11 cellular contexts compared by ENCODE assay signal in the genomic region with DNA sequence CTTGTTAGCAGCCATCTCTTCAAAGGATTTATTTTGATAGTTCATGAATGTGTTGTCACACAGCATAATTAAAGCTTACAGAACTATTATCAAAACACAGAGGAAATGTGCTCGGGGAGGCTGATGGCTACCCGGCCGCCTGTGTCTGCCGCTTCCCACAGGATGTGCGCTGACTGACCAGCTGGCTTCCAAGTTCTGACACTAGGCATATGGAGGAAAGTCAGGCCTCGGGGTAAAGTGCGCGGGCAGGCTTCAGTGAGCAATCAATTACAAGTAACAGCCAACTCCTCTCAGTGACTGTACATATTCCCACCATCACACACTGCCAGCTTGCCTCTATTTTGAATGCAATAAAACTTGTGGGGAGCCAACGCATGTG.
DNase-seq lines count a peak whose midpoint lies in the region; ATAC-seq and TF ChIP-seq lines count a peak whose summit lies in the region.
"Had no signal": no experiment of that assay in that cellular context is flagged by ENCODE, and none has a peak within 500 bp of the region (broad histone marks: within the 10 kb centered on the region; RNA-seq: fewer than 3 reads in every experiment).

No MANE protein-coding gene starts in this region.

- WGBS in esophagus squamous epithelium, 2 donors, result 48 to 65% methylated on average over 9 of the region's 9 CpGs

- peak overlapping the region; percentile 44 for H3K4me3 Mint-ChIP-seq in neural crest cell
- H3K4me3 Mint-ChIP-seq in activated T-cell treated with anti-CD3 and anti-CD28 coated beads, Interleukin-2, amount 50 U/mL, for 72 hours, result no peak overlapping the region
- H3K4me3 Mint-ChIP-seq: CD8-positive, alpha-beta T cell had no signal

- TF ChIP-seq POLR2A in esophagus squamous epithelium (IDR thresholded peaks at IDR 0.05), result no peak

- H3K4me3 ChIP-seq in AG10803 (ENCODE audit: low read length) (peak overlapping the region; percentile 31), esophagus squamous epithelium (peak overlapping the region in 1 of 4 donors; percentile 34)

- no peaks in the 10 kb centered on the region for H3K36me3 ChIP-seq in esophagus squamous epithelium

- TF ChIP-seq CTCF in AG10803 (conservative IDR thresholded peaks at IDR 0.05; ENCODE audit: low read length) (no peak), esophagus squamous epithelium (IDR thresholded peaks at IDR 0.05) (no peak), neural crest cell (conservative IDR thresholded peaks at IDR 0.05) (no peak)

- H3K4me1 ChIP-seq in esophagus squamous epithelium, result peaks cover 0 to 43% (median 15%) of the 10 kb centered on the region in 3 donors

- peaks cover 76% of the 10 kb centered on the region for H3K4me1 Mint-ChIP-seq in neural crest cell
- peaks cover 11% of the 10 kb centered on the region for H3K4me1 Mint-ChIP-seq in activated T-cell treated with anti-CD3 and anti-CD28 coated beads, Interleukin-2, amount 50 U/mL, for 72 hours (ENCODE audit: low read depth)

- intact Hi-C loops in esophagus squamous epithelium (cut with DNase I), result no loop called here
- intact Hi-C loops in posterior cingulate gyrus (cut with DNase I), result no loop called here

- peak overlapping the region in 3 of 4 donors; percentile 12 to 70 (median 47) for H3K27ac ChIP-seq in esophagus squamous epithelium

- ATAC-seq in activated T-cell treated with anti-CD3 and anti-CD28 coated beads, Interleukin-2, amount 50 U/mL, for 72 hours (replicated peaks in 1 of 2), result no peak
- no peak for ATAC-seq in HG03565 (IDR thresholded peaks at IDR 0.05; ENCODE audit: unreplicated experiment)
- ATAC-seq: CD8-positive, alpha-beta T cell had no signal

- H3K9me3 Mint-ChIP-seq in neural crest cell, result peaks cover 2% of the 10 kb centered on the region
- H3K9me3 Mint-ChIP-seq in activated T-cell treated with anti-CD3 and anti-CD28 coated beads, Interleukin-2, amount 50 U/mL, for 72 hours, result no peaks in the 10 kb centered on the region
- H3K9me3 Mint-ChIP-seq: CD8-positive, alpha-beta T cell had no signal

- DNase-seq in AG10803 (ENCODE audit: low read depth), result peak; percentile 92
- DNase-seq in NCI-H524 treated with DMSO at 0.1 percent for 48 hours (lab: John Stamatoyannopoulos, UW), result peak; percentile 74
- DNase-seq in esophagus squamous epithelium (lab: John Stamatoyannopoulos, UW), result no peak
- DNase-seq in neural crest cell (ENCODE audit: low read depth, low spot score), result peak; percentile 25
- DNase-seq in posterior cingulate gyrus, result no peak
- no peak for DNase-seq in activated T-cell treated with anti-CD3 and anti-CD28 coated beads, Interleukin-2, amount 50 U/mL, for 72 hours
- no peak for DNase-seq in activated CD4-positive, CD25-positive, alpha-beta regulatory T cell treated with anti-CD3 and anti-CD28 coated beads, Interleukin-2, amount 50 U/mL, for 72 hours
- DNase-seq: activated naive CD4-positive, alpha-beta T cell treated with anti-CD3 and anti-CD28 coated beads, Interleukin-2, amount 50 U/mL, for 16 hours; CD8-positive, alpha-beta T cell; stimulated activated CD4-positive, alpha-beta T cell treated with anti-CD3 and anti-CD28 coated beads, Interleukin-1b, Interleukin-23, amount 100 ng/mL, for 48 hours had no signal

- no peaks in the 10 kb centered on the region for H3K36me3 Mint-ChIP-seq in neural crest cell (ENCODE audit: low read depth)
- H3K36me3 Mint-ChIP-seq in activated T-cell treated with anti-CD3 and anti-CD28 coated beads, Interleukin-2, amount 50 U/mL, for 72 hours (ENCODE audit: insufficient read depth in 2 of 2), result no peaks in the 10 kb centered on the region
- H3K36me3 Mint-ChIP-seq: CD8-positive, alpha-beta T cell had no signal

- no peaks in the 10 kb centered on the region for H3K9me3 ChIP-seq in esophagus squamous epithelium

- H3K27me3 ChIP-seq in esophagus squamous epithelium, result peaks cover 0 to 5% (median 0%) of the 10 kb centered on the region in 4 donors

- H3K27me3 Mint-ChIP-seq in neural crest cell (ENCODE audit: low read depth), result no peaks in the 10 kb centered on the region
- H3K27me3 Mint-ChIP-seq in activated T-cell treated with anti-CD3 and anti-CD28 coated beads, Interleukin-2, amount 50 U/mL, for 72 hours (ENCODE audit: low read depth), result peaks cover 5% of the 10 kb centered on the region

- peak overlapping the region; percentile 1 for H3K27ac Mint-ChIP-seq in neural crest cell (ENCODE audit: unreplicated experiment)
- H3K27ac Mint-ChIP-seq in activated T-cell treated with anti-CD3 and anti-CD28 coated beads, Interleukin-2, amount 50 U/mL, for 72 hours, result no peak overlapping the region
- H3K27ac Mint-ChIP-seq: CD8-positive, alpha-beta T cell had no signal

Comparison
In these comparisons a context has a peak if more than half of its experiments do, and no peak if none do; other contexts are left out.
1. DNase-seq: peak in AG10803 (single experiment), NCI-H524 treated with DMSO at 0.1 percent for 48 hours (single experiment) and neural crest cell (single experiment); none in esophagus squamous epithelium (single experiment), posterior cingulate gyrus (0 of 10), activated T-cell treated with anti-CD3 and anti-CD28 coated beads, Interleukin-2, amount 50 U/mL, for 72 hours (0 of 2) and activated CD4-positive, CD25-positive, alpha-beta regulatory T cell treated with anti-CD3 and anti-CD28 coated beads, Interleukin-2, amount 50 U/mL, for 72 hours (single experiment).